Comparison of ENCODE assay signal across 25 cellular contexts in genomic region chr15:51696566-51696965, GRCh38. TPM values are rescaled to one million over a fixed set of nuclear protein-coding genes. Genes with fewer than 3 reads are reported as not detected.
"Had no signal": no experiment of that assay in that cellular context is flagged by ENCODE, and none has a peak within 500 bp of the region (broad histone marks: within the 10 kb centered on the region; RNA-seq: fewer than 3 reads in every experiment).

No MANE protein-coding gene starts in this region.

- H3K27ac ChIP-seq: KMS-11, SJCRH30 had no signal

- H3K36me3 ChIP-seq: SJCRH30 had no signal

- DNase-seq: IMR-90, Kasumi-1, MM.1S, NCI-H1048, NCI-H1105, NCI-H1417, NCI-H1436 treated with DMSO at 0.1 percent for 48 hours, NCI-H1694, NCI-H187 treated with DMSO at 0.1 percent for 48 hours, NCI-H2029 treated with DMSO at 0.1 percent for 48 hours, NCI-H226, NCI-H446, NCI-H510A, NCI-H524 treated with DMSO at 0.1 percent for 48 hours, NCI-H69, NCI-H774, PC-3, SHP77 treated with DMSO at 0.1 percent for 48 hours, SJCRH30, T-helper 1 cell had no signal

- H3K4me2 ChIP-seq: KMS-11 had no signal

- H3K27me3 ChIP-seq: SJCRH30 had no signal

- ATAC-seq: Panc1, PC-3, Right ventricle myocardium inferior, SK-N-SH treated with all-trans-retinoic acid at 6 μM for 48 hours had no signal

- H3K4me3 ChIP-seq: SJCRH30 had no signal

- H3K4me1 ChIP-seq: SJCRH30 had no signal

- H3K9me3 ChIP-seq: SJCRH30 had no signal

RNA-seq across cellular contexts. Expression of gene SCG3, which starts 15.3 kb away (rescaled TPM):
- total RNA-seq: HT-29, IMR-90, PC-3, Right ventricle myocardium inferior, SJCRH30 had no signal
